1 cellular context compared by ENCODE assay signal in genomic region chr19:55202199-55202598, GRCh38.
TF ChIP-seq lines count a peak whose summit lies in the region.

No MANE protein-coding gene starts in this region.

TF ChIP-seq in K562, 482 proteins besides CTCF, POLR2A, EP300 and RAD21:
- TF ChIP-seq ZBTB9 (CRISPR knock-in tag; IDR thresholded peaks at IDR 0.05), result peak; percentile 87
